ENCODE assay signal across 8 cellular contexts in the genomic region with DNA sequence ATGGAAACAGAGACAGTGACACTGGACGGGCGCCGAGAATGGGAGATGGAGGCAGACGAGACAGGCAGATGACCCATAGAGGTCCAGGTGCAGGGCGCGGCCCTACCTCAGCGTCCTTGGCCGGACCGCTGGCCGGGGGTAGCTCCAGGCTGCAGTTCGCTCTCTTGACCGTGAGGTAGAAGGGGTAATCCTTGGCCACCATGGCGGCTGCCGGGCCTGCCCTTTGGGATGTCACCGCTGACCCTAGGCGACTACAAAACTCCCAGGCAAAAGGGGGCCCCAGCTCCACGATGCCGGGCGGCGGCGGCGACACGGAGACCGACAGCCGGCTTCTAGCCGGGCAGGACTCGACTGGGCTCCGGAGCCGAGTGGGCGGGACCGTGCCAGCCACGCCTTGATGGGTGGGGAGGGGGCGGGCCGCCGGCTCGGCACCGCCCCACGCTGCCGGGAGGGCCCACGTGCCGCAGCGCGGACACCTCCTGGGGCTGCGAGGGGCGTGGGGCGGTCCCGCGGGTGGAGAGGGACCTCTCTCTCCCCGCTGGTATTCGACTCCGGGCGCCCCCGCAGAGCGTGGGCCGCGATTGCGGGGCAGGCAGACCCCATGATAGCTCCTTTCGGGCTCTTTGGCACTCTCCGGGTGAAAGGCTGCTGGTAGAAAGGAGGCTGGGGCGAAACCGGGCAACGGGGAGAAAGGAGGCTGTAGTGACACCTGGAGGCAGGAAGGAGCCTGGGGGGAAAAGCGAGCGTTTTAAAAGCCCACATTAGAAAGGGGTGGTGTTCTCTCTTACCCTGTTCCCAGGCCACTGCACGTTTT. TPM values are rescaled to one million over a fixed set of nuclear protein-coding genes. Genes with fewer than 3 reads are reported as not detected.
DNase-seq lines count a peak whose midpoint lies in the region; ATAC-seq and TF ChIP-seq lines count a peak whose summit lies in the region.

A gene with protein sequence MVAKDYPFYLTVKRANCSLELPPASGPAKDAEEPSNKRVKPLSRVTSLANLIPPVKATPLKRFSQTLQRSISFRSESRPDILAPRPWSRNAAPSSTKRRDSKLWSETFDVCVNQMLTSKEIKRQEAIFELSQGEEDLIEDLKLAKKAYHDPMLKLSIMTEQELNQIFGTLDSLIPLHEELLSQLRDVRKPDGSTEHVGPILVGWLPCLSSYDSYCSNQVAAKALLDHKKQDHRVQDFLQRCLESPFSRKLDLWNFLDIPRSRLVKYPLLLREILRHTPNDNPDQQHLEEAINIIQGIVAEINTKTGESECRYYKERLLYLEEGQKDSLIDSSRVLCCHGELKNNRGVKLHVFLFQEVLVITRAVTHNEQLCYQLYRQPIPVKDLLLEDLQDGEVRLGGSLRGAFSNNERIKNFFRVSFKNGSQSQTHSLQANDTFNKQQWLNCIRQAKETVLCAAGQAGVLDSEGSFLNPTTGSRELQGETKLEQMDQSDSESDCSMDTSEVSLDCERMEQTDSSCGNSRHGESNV (minus strand): TSS at position 353 of the 814 bp plus-strand sequence. CDS start 151 bp downstream, at position 202.

- H3K9ac ChIP-seq in KMS-11 = peak within 1 kb of the TSS; percentile 63
- H3K9ac ChIP-seq in SK-N-MC (ENCODE audit: insufficient read length) = peak within 1 kb of the TSS; percentile 26

- TF ChIP-seq CTCF in KMS-11 (conservative IDR thresholded peaks at IDR 0.05; ENCODE audit: low read depth, low read length) (peak; percentile 55), glutamatergic neuron (IDR thresholded peaks at IDR 0.05; ENCODE audit: partially characterized antibody, unreplicated experiment) (peak; percentile 12), osteocyte (IDR thresholded peaks at IDR 0.05) (no peak)

- H3K4me3 Mint-ChIP-seq in glutamatergic neuron (ENCODE audit: unreplicated experiment) (peak within 1 kb of the TSS; percentile 98), osteocyte (ENCODE audit: unreplicated experiment) (peak within 1 kb of the TSS; percentile 77)

- H2AFZ ChIP-seq in KMS-11 (ENCODE audit: low read depth) = peak within 1 kb of the TSS; percentile 89

- peak within 1 kb of the TSS; percentile 93 for H3K4me2 ChIP-seq in KMS-11

- H3K4me1 ChIP-seq in KMS-11 (ENCODE audit: low read depth, poor library complexity, severe bottlenecking) (peaks cover 34% of the 10 kb centered on the region), thymus (ENCODE audit: control insufficient read depth, insufficient read depth, low read length) (peaks cover 17% of the 10 kb centered on the region)

- H3K27me3 Mint-ChIP-seq in glutamatergic neuron (ENCODE audit: unreplicated experiment) (peaks cover 1% of the 10 kb centered on the region), osteocyte (ENCODE audit: unreplicated experiment) (peaks cover 5% of the 10 kb centered on the region)

- H3K79me2 ChIP-seq in KMS-11 (ENCODE audit: insufficient read depth, low read depth) = peaks cover 37% of the 10 kb centered on the region; the same call in 1 of the 2 replicates

- H3K4me1 Mint-ChIP-seq in glutamatergic neuron (ENCODE audit: low read depth, unreplicated experiment) = peaks cover 13% of the 10 kb centered on the region
- H3K4me1 Mint-ChIP-seq in osteocyte (ENCODE audit: unreplicated experiment) = peaks cover 12% of the 10 kb centered on the region

- peaks cover 7 to 19% of the 10 kb centered on the region in 2 donors for H3K36me3 Mint-ChIP-seq in activated naive CD4-positive, alpha-beta T cell treated with anti-CD3 and anti-CD28 coated beads, Interleukin-2, amount 50 U/mL, for 72 hours
- H3K36me3 Mint-ChIP-seq in glutamatergic neuron (ENCODE audit: unreplicated experiment) (no peaks in the 10 kb centered on the region), osteocyte (ENCODE audit: unreplicated experiment) (no peaks in the 10 kb centered on the region)

- under 1% methylated on average over 65 of the region's 65 CpGs for WGBS in thymus

- peak within 1 kb of the TSS; percentile 32; the same call in 1 of the 2 replicates for H3K27ac ChIP-seq in KMS-11
- no peak within 1 kb of the TSS for H3K27ac ChIP-seq in SK-N-MC
- H3K27ac ChIP-seq in thymus (ENCODE audit: low read depth) = peak within 1 kb of the TSS; percentile 90

- DNase-seq in G401 (ENCODE audit: low spot score) (peak; percentile 91), SK-N-MC (ENCODE audit: low read depth, low spot score) (no peak), glutamatergic neuron (peak; percentile 88), osteocyte (ENCODE audit: extremely low spot score, unreplicated experiment) (peak; percentile 88)
- peak; percentile 81 to 88 for DNase-seq in activated naive CD4-positive, alpha-beta T cell treated with anti-CD3 and anti-CD28 coated beads, Interleukin-2, amount 50 U/mL, for 72 hours (ENCODE audit: low spot score in 2 of 2)

- ATAC-seq in GM21723 (IDR thresholded peaks at IDR 0.05; ENCODE audit: unreplicated experiment) = peak; percentile 86
- peak; percentile 78 to 86 for ATAC-seq in activated naive CD4-positive, alpha-beta T cell treated with anti-CD3 and anti-CD28 coated beads, Interleukin-2, amount 50 U/mL, for 72 hours

- H3K9me3 ChIP-seq in SK-N-MC (ENCODE audit: low read depth, low read length) (no peaks in the 10 kb centered on the region), thymus (ENCODE audit: control insufficient read depth) (no peaks in the 10 kb centered on the region)

- in situ Hi-C loops in G401 (cut with HindIII; ENCODE audit: low sequenced_read_pairs) = no loop called here

- H3K9me3 Mint-ChIP-seq in activated naive CD4-positive, alpha-beta T cell treated with anti-CD3 and anti-CD28 coated beads, Interleukin-2, amount 50 U/mL, for 72 hours = no peaks in the 10 kb centered on the region
- H3K9me3 Mint-ChIP-seq in glutamatergic neuron (ENCODE audit: unreplicated experiment) (no peaks in the 10 kb centered on the region), osteocyte (ENCODE audit: unreplicated experiment) (no peaks in the 10 kb centered on the region)

- H3K36me3 ChIP-seq in KMS-11 (ENCODE audit: insufficient read depth) (no peaks in the 10 kb centered on the region), SK-N-MC (ENCODE audit: insufficient read depth, low read length) (no peaks in the 10 kb centered on the region), thymus (ENCODE audit: control insufficient read depth, insufficient read depth) (no peaks in the 10 kb centered on the region)

- H3K27me3 ChIP-seq in KMS-11 (ENCODE audit: insufficient read depth, low read depth) (no peaks in the 10 kb centered on the region), thymus (ENCODE audit: control insufficient read depth, insufficient read depth) (no peaks in the 10 kb centered on the region)

- H3K4me3 ChIP-seq in KMS-11 (IDR thresholded peaks at IDR 0.05; ENCODE audit: insufficient read depth, low read depth, low read length) = peak within 1 kb of the TSS; percentile 86
- H3K4me3 ChIP-seq in SK-N-MC = peak within 1 kb of the TSS; percentile 80
- peak within 1 kb of the TSS; percentile 72 for H3K4me3 ChIP-seq in thymus (ENCODE audit: low read length)

- H3K27ac Mint-ChIP-seq in activated naive CD4-positive, alpha-beta T cell treated with anti-CD3 and anti-CD28 coated beads, Interleukin-2, amount 50 U/mL, for 72 hours = peak within 1 kb of the TSS; percentile 66 to 95
- H3K27ac Mint-ChIP-seq in glutamatergic neuron (ENCODE audit: unreplicated experiment) = peak within 1 kb of the TSS; percentile 87
- H3K27ac Mint-ChIP-seq in osteocyte (ENCODE audit: unreplicated experiment) = no peak within 1 kb of the TSS

- H4K20me1 ChIP-seq in KMS-11 (ENCODE audit: insufficient read depth) = no peaks in the 10 kb centered on the region

RNA-seq across cellular contexts. Expression of the gene that starts here (rescaled TPM):
- total RNA-seq in G401 (2014; rRNA removed; shearing (Covaris generic)) = 12.7 and 13.8 TPM in 2 replicates
- total RNA-seq in activated naive CD4-positive, alpha-beta T cell treated with anti-CD3 and anti-CD28 coated beads, Interleukin-2, amount 50 U/mL, for 72 hours = 10 to 100 TPM; 35.7 to 54.0 TPM
- 10.8 TPM for total RNA-seq in glutamatergic neuron (ENCODE audit: unreplicated experiment)
- total RNA-seq in osteocyte = 2.5 and 2.7 TPM in 2 replicates
- polyA plus RNA-seq in thymus = 31.5 TPM
